8 cellular contexts compared by ENCODE assay signal in genomic region chr1:37475380-37476086, GRCh38. TPM values are rescaled to one million over a fixed set of nuclear protein-coding genes. Genes with fewer than 3 reads are reported as not detected.
DNase-seq lines count a peak whose midpoint lies in the region; ATAC-seq and TF ChIP-seq lines count a peak whose summit lies in the region.

No MANE protein-coding gene starts in this region.

- no peak for TF ChIP-seq CTCF in tibial nerve (IDR thresholded peaks at IDR 0.05)

- peaks cover 34% of the 10 kb centered on the region for H3K36me3 Mint-ChIP-seq in activated naive CD4-positive, alpha-beta T cell treated with anti-CD3 and anti-CD28 coated beads, Interleukin-2, amount 50 U/mL, for 24 hours
- peaks cover 33% of the 10 kb centered on the region for H3K36me3 Mint-ChIP-seq in activated naive CD8-positive, alpha-beta T cell treated with anti-CD3 and anti-CD28 coated beads, Interleukin-2, amount 10 ng/mL, durations not matched to agents 7 days and 5 days

- WGBS in tibial nerve, 2 donors = 91% methylated on average over 22 of the region's 24 CpGs

- no peak for DNase-seq in activated naive CD4-positive, alpha-beta T cell treated with Interleukin-2 at 50 U/mL for 16 hours
- DNase-seq in activated naive CD8-positive, alpha-beta T cell treated with anti-CD3 and anti-CD28 coated beads, Interleukin-2, amount 10 ng/mL, durations not matched to agents 7 days and 5 days = no peak
- DNase-seq in left lobe of liver (ENCODE audit: low spot score) = peak; percentile 51
- DNase-seq in tibial nerve (ENCODE audit: low spot score in 2 of 2) = no peak
- DNase-seq in dermis blood vessel endothelial cell = no peak
- DNase-seq in HuH-7 (ENCODE audit: low spot score) = no peak

- no peaks in the 10 kb centered on the region for H3K27me3 ChIP-seq in tibial nerve

- no peaks in the 10 kb centered on the region for H3K9me3 Mint-ChIP-seq in activated naive CD4-positive, alpha-beta T cell treated with anti-CD3 and anti-CD28 coated beads, Interleukin-2, amount 50 U/mL, for 24 hours
- H3K9me3 Mint-ChIP-seq in activated naive CD8-positive, alpha-beta T cell treated with anti-CD3 and anti-CD28 coated beads, Interleukin-2, amount 10 ng/mL, durations not matched to agents 7 days and 5 days = no peaks in the 10 kb centered on the region

- no peak for TF ChIP-seq EP300 in tibial nerve (IDR thresholded peaks at IDR 0.05)

- peak overlapping the region; percentile 76 to 98 (median 97) for H3K27ac ChIP-seq in tibial nerve

- ATAC-seq in activated naive CD8-positive, alpha-beta T cell treated with anti-CD3 and anti-CD28 coated beads, Interleukin-2, amount 10 ng/mL, durations not matched to agents 7 days and 5 days (ENCODE audit: low read depth) = no peak
- no peak for ATAC-seq in left lobe of liver
- no peak for ATAC-seq in HG03469 (IDR thresholded peaks at IDR 0.05; ENCODE audit: unreplicated experiment)

- H3K4me1 Mint-ChIP-seq in activated naive CD4-positive, alpha-beta T cell treated with anti-CD3 and anti-CD28 coated beads, Interleukin-2, amount 50 U/mL, for 24 hours = peaks cover 24% of the 10 kb centered on the region
- peaks cover 47% of the 10 kb centered on the region for H3K4me1 Mint-ChIP-seq in activated naive CD8-positive, alpha-beta T cell treated with anti-CD3 and anti-CD28 coated beads, Interleukin-2, amount 10 ng/mL, durations not matched to agents 7 days and 5 days

- TF ChIP-seq POLR2A in tibial nerve (IDR thresholded peaks at IDR 0.05) = no peak

- no peaks in the 10 kb centered on the region for H3K27me3 Mint-ChIP-seq in activated naive CD4-positive, alpha-beta T cell treated with anti-CD3 and anti-CD28 coated beads, Interleukin-2, amount 50 U/mL, for 24 hours
- no peaks in the 10 kb centered on the region for H3K27me3 Mint-ChIP-seq in activated naive CD8-positive, alpha-beta T cell treated with anti-CD3 and anti-CD28 coated beads, Interleukin-2, amount 10 ng/mL, durations not matched to agents 7 days and 5 days

- POLR2A ChIA-PET in activated naive CD8-positive, alpha-beta T cell treated with anti-CD3 and anti-CD28 coated beads, Interleukin-2, amount 10 ng/mL, durations not matched to agents 7 days and 5 days (lab: Charles Lee) = interaction anchor here (0.5 to 7.1 kb wide), 12 partner anchors 10 to 1586 kb away, joined by 3 to 71 read pairs (median 6); partner anchors contain the start of genes C1orf122, CDCA8, MEAF6 and YRDC

- peaks cover 3 to 91% (median 82%) of the 10 kb centered on the region in 4 donors for H3K4me1 ChIP-seq in tibial nerve

- peak overlapping the region; percentile 83 for H3K27ac Mint-ChIP-seq in activated naive CD4-positive, alpha-beta T cell treated with anti-CD3 and anti-CD28 coated beads, Interleukin-2, amount 50 U/mL, for 24 hours
- peak overlapping the region; percentile 98 for H3K27ac Mint-ChIP-seq in activated naive CD8-positive, alpha-beta T cell treated with anti-CD3 and anti-CD28 coated beads, Interleukin-2, amount 10 ng/mL, durations not matched to agents 7 days and 5 days

- H3K4me3 Mint-ChIP-seq in activated naive CD4-positive, alpha-beta T cell treated with anti-CD3 and anti-CD28 coated beads, Interleukin-2, amount 50 U/mL, for 24 hours = peak overlapping the region; percentile 95
- peak overlapping the region; percentile 99 for H3K4me3 Mint-ChIP-seq in activated naive CD8-positive, alpha-beta T cell treated with anti-CD3 and anti-CD28 coated beads, Interleukin-2, amount 10 ng/mL, durations not matched to agents 7 days and 5 days

- no peaks in the 10 kb centered on the region for H3K9me3 ChIP-seq in tibial nerve

- H3K36me3 ChIP-seq in tibial nerve = peaks cover 0 to 17% (median 0%) of the 10 kb centered on the region in 3 donors

- H3K4me3 ChIP-seq in tibial nerve = peak overlapping the region; percentile 72 to 93 (median 84)

RNA-seq across cellular contexts. Expression of gene ZC3H12A, which starts 1.2 kb away (rescaled TPM):
- 10 to 100 TPM; 31.0 to 34.6 TPM for total RNA-seq in activated naive CD8-positive, alpha-beta T cell treated with anti-CD3 and anti-CD28 coated beads, Interleukin-2, amount 10 ng/mL, durations not matched to agents 7 days and 5 days
- total RNA-seq in left lobe of liver (3.0 TPM), tibial nerve (10 to 100 TPM in 3 of 4 donors, 1 to 10 TPM in 1; 7.9 to 15.7 (median 10.9) TPM), dermis blood vessel endothelial cell (3.3 and 5.4 TPM in 2 replicates)

RNA-seq across cellular contexts. Expression of gene MEAF6, which starts 39.0 kb away (rescaled TPM):
- 10 to 100 TPM; 73.8 to 80.6 TPM for total RNA-seq in activated naive CD8-positive, alpha-beta T cell treated with anti-CD3 and anti-CD28 coated beads, Interleukin-2, amount 10 ng/mL, durations not matched to agents 7 days and 5 days
- total RNA-seq in left lobe of liver (16.0 TPM), tibial nerve (10 to 100 TPM; 33.3 to 59.4 (median 40.3) TPM), dermis blood vessel endothelial cell (49.7 and 82.9 TPM in 2 replicates)
